20 cellular contexts compared by ENCODE assay signal in the genomic region with DNA sequence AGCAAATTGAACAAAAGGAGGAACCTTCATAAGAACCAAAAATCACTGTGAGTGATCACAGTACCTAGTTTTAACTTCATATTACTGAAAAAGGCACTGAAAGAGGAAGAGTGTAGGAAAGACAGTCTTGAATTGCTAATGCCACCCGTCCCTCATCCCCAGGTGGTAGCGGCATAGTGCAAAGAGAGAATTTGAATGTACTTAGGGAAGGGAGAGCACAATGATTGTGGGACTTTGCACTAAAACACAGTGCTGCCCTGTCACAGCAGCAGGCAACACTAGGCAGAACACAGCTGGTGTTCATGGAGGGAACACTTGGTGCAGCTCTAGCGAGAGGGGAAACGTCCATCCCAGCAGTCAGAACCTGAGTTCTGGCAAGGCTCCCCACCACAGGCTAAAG.
DNase-seq lines count a peak whose midpoint lies in the region; ATAC-seq and TF ChIP-seq lines count a peak whose summit lies in the region.
"Had no signal": no experiment of that assay in that cellular context is flagged by ENCODE, and none has a peak within 500 bp of the region (broad histone marks: within the 10 kb centered on the region; RNA-seq: fewer than 3 reads in every experiment).

No MANE protein-coding gene starts in this region.

- H3K4me1 Mint-ChIP-seq in chondrocyte (ENCODE audit: low read depth), result no peaks in the 10 kb centered on the region
- H3K4me1 Mint-ChIP-seq: CD14-positive monocyte; CD8-positive, alpha-beta memory T cell had no signal

- ATAC-seq in GM21423 (IDR thresholded peaks at IDR 0.05; ENCODE audit: unreplicated experiment) (no peak), HG02571 (IDR thresholded peaks at IDR 0.05; ENCODE audit: unreplicated experiment) (no peak)
- ATAC-seq: A549 had no signal

- H4K20me1 ChIP-seq in OCI-LY3 (ENCODE audit: insufficient read depth, low read length), result no peaks in the 10 kb centered on the region
- H4K20me1 ChIP-seq: BLaER1 treated with 17β-estradiol and CSF1 and Interleukin-3, amounts not matched to agents 10 nM and 100 nM had no signal

- TF ChIP-seq CTCF in OCI-LY3 (IDR thresholded peaks at IDR 0.05; ENCODE audit: low read depth, low read length), result no peak
- no peak for TF ChIP-seq CTCF in chondrocyte (IDR thresholded peaks at IDR 0.05)

- intact Hi-C loops in posterior vena cava (cut with DNase I), result no loop called here

- no peaks in the 10 kb centered on the region for H3K79me2 ChIP-seq in OCI-LY3 (ENCODE audit: low read length)

- H3K27me3 ChIP-seq in H7 (ENCODE audit: control insufficient read depth, insufficient read depth, low read length) (no peaks in the 10 kb centered on the region), OCI-LY3 (ENCODE audit: low read depth, low read length) (no peaks in the 10 kb centered on the region)
- H3K27me3 ChIP-seq: BE2C had no signal

- no peak overlapping the region for H3K27ac Mint-ChIP-seq in chondrocyte (ENCODE audit: unreplicated experiment)
- H3K27ac Mint-ChIP-seq: CD14-positive monocyte; CD4-positive, alpha-beta T cell; CD8-positive, alpha-beta memory T cell had no signal

- H3K4me2 ChIP-seq in OCI-LY3 (ENCODE audit: low read length), result peak overlapping the region; percentile 75
- H3K4me2 ChIP-seq: A549; BLaER1 treated with 17β-estradiol and CSF1 and Interleukin-3, amounts not matched to agents 10 nM and 100 nM had no signal

- H3K9ac ChIP-seq in OCI-LY3 (ENCODE audit: low read length), result peak overlapping the region; percentile 62
- H3K9ac ChIP-seq: BLaER1 treated with 17β-estradiol and CSF1 and Interleukin-3, amounts not matched to agents 10 nM and 100 nM had no signal

- peaks cover 2% of the 10 kb centered on the region for H3K27me3 Mint-ChIP-seq in chondrocyte (ENCODE audit: low read depth)
- H3K27me3 Mint-ChIP-seq: CD4-positive, alpha-beta T cell; CD8-positive, alpha-beta memory T cell had no signal

- no peak overlapping the region for H2AFZ ChIP-seq in OCI-LY3 (ENCODE audit: low read depth, low read length)

- H3K9me3 Mint-ChIP-seq in chondrocyte (ENCODE audit: low read depth), result no peaks in the 10 kb centered on the region
- H3K9me3 Mint-ChIP-seq: CD14-positive monocyte had no signal

- H3K36me3 ChIP-seq in H7 (replicated peaks; ENCODE audit: control insufficient read depth, insufficient read depth, low read length) (no peaks in the 10 kb centered on the region), OCI-LY3 (replicated peaks; ENCODE audit: low read depth, low read length) (peaks cover 3% of the 10 kb centered on the region)
- H3K36me3 ChIP-seq: BE2C; BLaER1 treated with 17β-estradiol and CSF1 and Interleukin-3, amounts not matched to agents 10 nM and 100 nM had no signal

- H3K4me3 Mint-ChIP-seq in chondrocyte (ENCODE audit: unreplicated experiment), result no peak overlapping the region
- H3K4me3 Mint-ChIP-seq: CD14-positive monocyte; CD4-positive, alpha-beta T cell; CD8-positive, alpha-beta memory T cell had no signal

- DNase-seq in H7 (peak; percentile 0), chondrocyte (ENCODE audit: low spot score) (peak; percentile 7), posterior vena cava (ENCODE audit: low spot score) (peak; percentile 17), DMS53 treated with DMSO at 0.1 percent for 48 hours (lab: John Stamatoyannopoulos, UW; ENCODE audit: unreplicated experiment) (no peak)
- DNase-seq: 8988T; ACHN; AML-193; BE2C; CD4-positive, alpha-beta T cell; CD8-positive, alpha-beta memory T cell; DMS 273 treated with DMSO at 0.1 percent for 48 hours; DMS79 treated with DMSO at 0.1 percent for 48 hours; GF-D8; HCEC 1CT had no signal

- no peaks in the 10 kb centered on the region for H3K9me3 ChIP-seq in OCI-LY3 (ENCODE audit: insufficient read depth, low read length)
- H3K9me3 ChIP-seq: A549; BE2C; BLaER1 treated with 17β-estradiol and CSF1 and Interleukin-3, amounts not matched to agents 10 nM and 100 nM had no signal

- peaks cover 80% of the 10 kb centered on the region for H3K4me1 ChIP-seq in OCI-LY3 (ENCODE audit: low read length)
- H3K4me1 ChIP-seq: BE2C had no signal

- H3K4me3 ChIP-seq in H7 (ENCODE audit: insufficient read depth, low read depth, low read length) (no peak overlapping the region), OCI-LY3 (ENCODE audit: low read length) (peak overlapping the region; percentile 54)
- H3K4me3 ChIP-seq: A549; BLaER1 treated with 17β-estradiol and CSF1 and Interleukin-3, amounts not matched to agents 10 nM and 100 nM had no signal

- peak overlapping the region; percentile 97 for H3K27ac ChIP-seq in OCI-LY3 (ENCODE audit: low read length)
- H3K27ac ChIP-seq: A549; BLaER1 treated with 17β-estradiol and CSF1 and Interleukin-3, amounts not matched to agents 10 nM and 100 nM had no signal

- H3K36me3 Mint-ChIP-seq in chondrocyte (ENCODE audit: low read depth), result no peaks in the 10 kb centered on the region
- H3K36me3 Mint-ChIP-seq: CD14-positive monocyte had no signal
